8 cellular contexts compared by ENCODE assay signal in the genomic region with DNA sequence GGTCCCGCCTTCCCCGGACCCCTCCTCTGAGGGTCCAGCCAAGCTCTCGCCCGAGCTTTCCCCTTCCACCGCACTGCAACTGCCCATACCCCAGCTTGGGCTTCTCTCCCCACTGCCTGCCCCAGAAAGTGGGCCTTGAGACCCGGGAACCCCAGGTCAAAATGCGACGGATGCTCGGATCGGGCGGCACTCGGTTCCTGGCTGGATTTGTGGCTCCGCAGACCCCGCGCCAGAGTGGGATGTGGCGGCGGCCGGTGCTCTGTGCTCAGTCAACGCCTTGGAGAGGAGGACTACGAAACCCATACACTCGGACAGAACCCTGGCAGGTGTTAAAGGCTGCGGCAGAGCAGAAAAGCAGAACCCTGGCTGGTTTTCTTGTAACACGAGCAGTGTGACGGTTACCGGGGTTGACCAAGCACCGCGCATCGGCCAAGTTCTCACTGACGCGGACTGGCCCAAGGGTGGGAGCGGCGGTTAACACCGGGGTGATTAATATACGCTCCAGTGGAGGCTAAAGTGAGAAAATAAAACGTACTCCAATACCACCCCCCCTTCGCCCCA. TPM values are rescaled to one million over a fixed set of nuclear protein-coding genes. Genes with fewer than 3 reads are reported as not detected.
DNase-seq lines count a peak whose midpoint lies in the region; ATAC-seq and TF ChIP-seq lines count a peak whose summit lies in the region.

No MANE protein-coding gene starts in this region.

- no peaks in the 10 kb centered on the region for H3K4me1 ChIP-seq in fibroblast of lung (ENCODE audit: control insufficient read depth, extremely low read depth, insufficient read depth, low read length)
- H3K4me1 ChIP-seq in ovary (ENCODE audit: insufficient read depth) = peaks cover 6% of the 10 kb centered on the region

- DNase-seq in MV-4-11 (lab: John Stamatoyannopoulos, UW) = peak; percentile 61
- DNase-seq in fibroblast of lung (ENCODE audit: low read depth in 2 of 2) = peak; percentile 38 to 40
- DNase-seq in ovary = peak in 2 of 5 donors; percentile 26 to 35
- no peak for DNase-seq in foreskin melanocyte
- no peak for DNase-seq in A172 (ENCODE audit: low spot score)
- DNase-seq in activated CD4-positive, alpha-beta T cell treated with anti-CD3 and anti-CD28 coated beads for 48 hours = no peak

- H4K20me1 ChIP-seq in fibroblast of lung (ENCODE audit: control insufficient read depth, extremely low read depth, insufficient read depth, low read length) = no peaks in the 10 kb centered on the region

- H3K4me2 ChIP-seq in fibroblast of lung (ENCODE audit: extremely low read depth, insufficient read depth, low read length) = peak overlapping the region; percentile 69

- no peak overlapping the region for H3K9ac ChIP-seq in fibroblast of lung (ENCODE audit: insufficient read depth, low read length)

- H3K36me3 ChIP-seq in fibroblast of lung (ENCODE audit: control insufficient read depth, insufficient read depth, low read length) (no peaks in the 10 kb centered on the region), ovary (no peaks in the 10 kb centered on the region)

- H3K27ac ChIP-seq in fibroblast of lung (ENCODE audit: insufficient read depth, low read length) (no peak overlapping the region), ovary (no peak overlapping the region)

- no peak for TF ChIP-seq EP300 in ovary (IDR thresholded peaks at IDR 0.05)

- WGBS in ovary, 3 donors = 6 to 17% (median 9%) methylated on average over 36 of the region's 36 CpGs

- TF ChIP-seq POLR2A in ovary (IDR thresholded peaks at IDR 0.05) = no peak

- H3K79me2 ChIP-seq in fibroblast of lung (ENCODE audit: control insufficient read depth, insufficient read depth, low read length) = no peaks in the 10 kb centered on the region

- ATAC-seq in HG03460 (IDR thresholded peaks at IDR 0.05; ENCODE audit: unreplicated experiment) = no peak

- no peaks in the 10 kb centered on the region for H3K9me3 ChIP-seq in fibroblast of lung (ENCODE audit: control insufficient read depth, insufficient read depth, low read depth, low read length)
- H3K9me3 ChIP-seq in ovary = no peaks in the 10 kb centered on the region

- H3K27me3 ChIP-seq in fibroblast of lung (ENCODE audit: control insufficient read depth, insufficient read depth, low read length) = peaks cover 6% of the 10 kb centered on the region
- no peaks in the 10 kb centered on the region for H3K27me3 ChIP-seq in ovary

- H3K4me3 ChIP-seq in GM08714 (ENCODE audit: low read length) = peak overlapping the region; percentile 75; the same call in 1 of the 2 replicates
- peak overlapping the region in 2 of 4 experiments; percentile 41 to 62 for H3K4me3 ChIP-seq in fibroblast of lung (replicated peaks in 1 of 4; ENCODE audit: control extremely low read depth in 1 of 4, insufficient read depth in 1 of 4, low read depth in 3 of 4, low read length in 4 of 4)
- peak overlapping the region; percentile 46 for H3K4me3 ChIP-seq in ovary

- intact Hi-C loops in ovary (cut with DNase I) = no loop called here

- H2AFZ ChIP-seq in fibroblast of lung (ENCODE audit: low read length) = peak overlapping the region; percentile 19

- TF ChIP-seq CTCF in fibroblast of lung (conservative IDR thresholded peaks at IDR 0.05 in 1 of 2, IDR thresholded peaks at IDR 0.05 in 1 of 2; ENCODE audit: low read depth in 1 of 2, low read length in 2 of 2) (no peak), ovary (IDR thresholded peaks at IDR 0.05) (no peak)

RNA-seq across cellular contexts. Expression of gene SLFN13, which starts 0.9 kb away (rescaled TPM):
- 2.0 and 2.1 TPM in 2 replicates for total RNA-seq in fibroblast of lung
- polyA plus RNA-seq in fibroblast of lung = 1.3 TPM in 2 replicates
- 3.9 and 5.3 TPM in 2 replicates for polyA plus RNA-seq in fibroblast of lung (2012)
- 5.6 and 10.8 TPM in 2 replicates for polyA minus RNA-seq in fibroblast of lung (ENCODE audit: low replicate concordance)
- total RNA-seq in ovary = 10 to 100 TPM in 5 of 7 donors, 1 to 10 TPM in 2; 1.7 to 20.6 (median 14.4) TPM
- 1 to 10 TPM in 1 of 2 donors, under 1 TPM in 1; 0.99 to 6.4 TPM for polyA plus RNA-seq in ovary
- total RNA-seq in A172 (2014; rRNA removed; shearing (Covaris generic)) = 0.52 and 0.84 TPM in 2 replicates

RNA-seq across cellular contexts. Expression of gene SLFN12, which starts 17.2 kb away (rescaled TPM):
- total RNA-seq in fibroblast of lung (26.2 and 34.0 TPM in 2 replicates), ovary (10 to 100 TPM in 2 of 7 donors, 1 to 10 TPM in 5; 7.0 to 11.3 (median 7.8) TPM)
- polyA plus RNA-seq in fibroblast of lung (17.1 and 26.1 TPM in 2 replicates), ovary (10 to 100 TPM in 1 of 2 donors, 1 to 10 TPM in 1; 4.4 to 10.3 TPM)
- polyA plus RNA-seq in fibroblast of lung (2012) = 11.4 and 15.9 TPM in 2 replicates
- 5.4 and 10.5 TPM in 2 replicates for polyA minus RNA-seq in fibroblast of lung (ENCODE audit: low replicate concordance)
- total RNA-seq in A172 (2014; rRNA removed; shearing (Covaris generic)) = 37.4 and 47.9 TPM in 2 replicates

Comparison
In these comparisons a context has a peak if more than half of its experiments do, and no peak if none do; other contexts are left out.
1. DNase-seq: peak in MV-4-11 (single experiment) and fibroblast of lung (2 of 2); none in foreskin melanocyte (single experiment), A172 (single experiment) and activated CD4-positive, alpha-beta T cell treated with anti-CD3 and anti-CD28 coated beads for 48 hours (single experiment).